2 cellular contexts compared by ENCODE assay signal in genomic region chr10:99621454-99622246, GRCh38.
TF ChIP-seq lines count a peak whose summit lies in the region.

No MANE protein-coding gene starts in this region.

TF ChIP-seq in GM23338, 12 proteins besides CTCF, POLR2A, EP300 and RAD21:
- TF ChIP-seq EZH2 (IDR thresholded peaks at IDR 0.05; ENCODE audit: low read depth, unreplicated experiment): no peak
- TF ChIP-seq NANOG (IDR thresholded peaks at IDR 0.05; ENCODE audit: borderline replicate concordance): no peak
- TF ChIP-seq ZNF462 (CRISPR knock-in tag; IDR thresholded peaks at IDR 0.05): no peak
- no peak for TF ChIP-seq JUNB (IDR thresholded peaks at IDR 0.05; ENCODE audit: unreplicated experiment)
- no peak for TF ChIP-seq CREB1 (CRISPR knock-in tag; IDR thresholded peaks at IDR 0.05; ENCODE audit: low read depth)
- TF ChIP-seq ZNF331 (CRISPR knock-in tag; IDR thresholded peaks at IDR 0.05; ENCODE audit: low read depth): no peak
- no peak for TF ChIP-seq ETS1 (IDR thresholded peaks at IDR 0.05)
- no peak for TF ChIP-seq EZH2phosphoT487 (IDR thresholded peaks at IDR 0.05; ENCODE audit: unreplicated experiment)
- no peak for TF ChIP-seq REST (IDR thresholded peaks at IDR 0.05; ENCODE audit: unreplicated experiment)
- TF ChIP-seq STAT1 (IDR thresholded peaks at IDR 0.05; ENCODE audit: unreplicated experiment): no peak
- no peak for TF ChIP-seq ZNF114 (CRISPR knock-in tag; IDR thresholded peaks at IDR 0.05)
- no peak; the same call in none of the 2 replicates for TF ChIP-seq POLR2AphosphoS5 (IDR thresholded peaks at IDR 0.05; ENCODE audit: low read depth)

TF ChIP-seq in endothelial cell of umbilical vein, 7 proteins besides CTCF, POLR2A, EP300 and RAD21:
- no peak for TF ChIP-seq MYC (IDR thresholded peaks at IDR 0.05; ENCODE audit: low read depth, low read length)
- TF ChIP-seq POLR2AphosphoS5 (IDR thresholded peaks at IDR 0.05; ENCODE audit: insufficient read depth, low read depth, low read length): peak; percentile 88
- TF ChIP-seq FOS (IDR thresholded peaks at IDR 0.05; ENCODE audit: borderline replicate concordance, insufficient read depth, low read length): no peak
- TF ChIP-seq EZH2 (IDR thresholded peaks at IDR 0.05; ENCODE audit: borderline replicate concordance, low read depth, low read length, severe bottlenecking): no peak
- no peak for TF ChIP-seq GATA2 (IDR thresholded peaks at IDR 0.05; ENCODE audit: insufficient read depth, insufficient read length, low read depth, low read length)
